Comparison of ENCODE assay signal across 19 cellular contexts in the genomic region with DNA sequence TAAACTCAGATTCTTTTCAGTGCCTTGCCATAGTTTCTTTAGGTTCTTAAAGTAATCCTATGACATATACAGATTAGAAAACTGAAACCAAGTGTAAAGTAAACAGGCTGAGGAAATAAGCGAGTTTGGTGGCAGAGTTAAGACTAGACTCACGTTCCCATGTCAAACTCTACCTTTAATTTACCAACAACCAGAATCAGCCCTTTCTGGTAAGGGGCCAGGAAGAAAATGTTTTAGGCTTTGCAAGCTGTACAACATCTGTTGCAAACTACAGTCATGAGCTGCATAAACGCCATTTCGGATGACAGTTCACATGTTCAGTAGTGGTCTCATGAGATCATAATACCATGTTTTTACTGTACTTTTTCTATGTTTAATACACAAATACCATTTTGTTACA.
DNase-seq lines count a peak whose midpoint lies in the region; ATAC-seq and TF ChIP-seq lines count a peak whose summit lies in the region.
"Had no signal": no experiment of that assay in that cellular context is flagged by ENCODE, and none has a peak within 500 bp of the region (broad histone marks: within the 10 kb centered on the region; RNA-seq: fewer than 3 reads in every experiment).

No MANE protein-coding gene starts in this region.

- no peaks in the 10 kb centered on the region for H3K36me3 ChIP-seq in breast epithelium
- no peaks in the 10 kb centered on the region for H3K36me3 ChIP-seq in smooth muscle cell (ENCODE audit: low read depth)
- H3K36me3 ChIP-seq in suprapubic skin: no peaks in the 10 kb centered on the region
- H3K36me3 ChIP-seq in CD8-positive, alpha-beta T cell (ENCODE audit: insufficient read depth, low read length): no peaks in the 10 kb centered on the region
- H3K36me3 ChIP-seq: HAP-1, ovary, spleen had no signal

- CTCF ChIA-PET in RWPE1 (lab: Yijun Ruan, JAX): no interaction called here
- CTCF ChIA-PET in CD8-positive, alpha-beta T cell (lab: Charles Lee): no interaction called here

- no peak for ATAC-seq in HG03442 (IDR thresholded peaks at IDR 0.05; ENCODE audit: unreplicated experiment)
- ATAC-seq in CD8-positive, alpha-beta T cell: no peak
- ATAC-seq: activated T-cell treated with anti-CD3 and anti-CD28 coated beads, Interleukin-2, amount 50 U/mL, for 4 hours; esophagus mucosa had no signal

- WGBS in smooth muscle cell (ENCODE audit: low lambda C conversion rate): 38% methylated on average over 4 of the region's 4 CpGs
- WGBS in suprapubic skin: 65% methylated on average over 4 of the region's 4 CpGs

- no peaks in the 10 kb centered on the region for H3K27me3 ChIP-seq in breast epithelium
- H3K27me3 ChIP-seq in smooth muscle cell (ENCODE audit: low read depth): no peaks in the 10 kb centered on the region
- no peaks in the 10 kb centered on the region for H3K27me3 ChIP-seq in suprapubic skin
- no peaks in the 10 kb centered on the region for H3K27me3 ChIP-seq in CD8-positive, alpha-beta T cell (ENCODE audit: insufficient read depth, low read length)
- H3K27me3 ChIP-seq: ovary, spleen had no signal

- TF ChIP-seq CTCF in HFFc6 (IDR thresholded peaks at IDR 0.05) (no peak), breast epithelium (IDR thresholded peaks at IDR 0.05) (no peak), smooth muscle cell (IDR thresholded peaks at IDR 0.05; ENCODE audit: borderline replicate concordance, insufficient read depth, poor library complexity, severe bottlenecking) (no peak), suprapubic skin (IDR thresholded peaks at IDR 0.05) (no peak), RWPE1 (conservative IDR thresholded peaks at IDR 0.05; ENCODE audit: low read depth) (no peak)
- no peak for TF ChIP-seq CTCF in CD8-positive, alpha-beta T cell (IDR thresholded peaks at IDR 0.05)

- DNase-seq in HFFc6 (no peak), breast epithelium (ENCODE audit: low spot score in 2 of 2) (no peak), iris pigment epithelial cell (ENCODE audit: low read depth) (peak; percentile 41), smooth muscle cell (lab: John Stamatoyannopoulos, UW; ENCODE audit: unreplicated experiment) (no peak), suprapubic skin (ENCODE audit: low spot score in 2 of 2) (no peak), RWPE1 (ENCODE audit: low spot score) (no peak)
- DNase-seq in CD8-positive, alpha-beta T cell: no peak
- DNase-seq: activated CD4-positive, alpha-beta T cell treated with anti-CD3 and anti-CD28 coated beads for 48 hours; activated naive CD8-positive, alpha-beta T cell treated with anti-CD3 and anti-CD28 coated beads, Interleukin-2, amount 10 ng/mL, durations not matched to agents 7 days and 5 days; activated T-cell treated with anti-CD3 and anti-CD28 coated beads, Interleukin-2, amount 50 U/mL, for 4 hours; NCI-H1436; NCI-H526 treated with DMSO at 0.1 percent for 48 hours; ovary; spleen; T-helper 9 cell had no signal

- H3K27ac Mint-ChIP-seq in HFFc6: peak overlapping the region; percentile 80
- H3K27ac Mint-ChIP-seq in CD8-positive, alpha-beta T cell: no peak overlapping the region
- H3K27ac Mint-ChIP-seq: activated naive CD8-positive, alpha-beta T cell treated with anti-CD3 and anti-CD28 coated beads, Interleukin-2, amount 10 ng/mL, durations not matched to agents 7 days and 5 days had no signal

- intact Hi-C loops in breast epithelium (cut with DNase I; ENCODE audit: low total_unique reads): no loop called here
- intact Hi-C loops in CD8-positive, alpha-beta T cell (cut with DNase I, micrococcal nuclease): no loop called here

- peaks cover 2% of the 10 kb centered on the region for H3K27me3 Mint-ChIP-seq in HFFc6 (ENCODE audit: insufficient read depth)
- H3K27me3 Mint-ChIP-seq in CD8-positive, alpha-beta T cell (ENCODE audit: low read depth): no peaks in the 10 kb centered on the region

- H3K79me2 ChIP-seq in smooth muscle cell (ENCODE audit: low read depth): no peaks in the 10 kb centered on the region

- H3K9me3 Mint-ChIP-seq in HFFc6: no peaks in the 10 kb centered on the region
- H3K9me3 Mint-ChIP-seq in CD8-positive, alpha-beta T cell: no peaks in the 10 kb centered on the region
- H3K9me3 Mint-ChIP-seq: activated naive CD8-positive, alpha-beta T cell treated with anti-CD3 and anti-CD28 coated beads, Interleukin-2, amount 10 ng/mL, durations not matched to agents 7 days and 5 days; activated T-cell treated with anti-CD3 and anti-CD28 coated beads, Interleukin-2, amount 50 U/mL, for 4 hours had no signal

- TF ChIP-seq EP300 in suprapubic skin (IDR thresholded peaks at IDR 0.05): no peak

- H3K27ac ChIP-seq in breast epithelium (peak overlapping the region; percentile 53 to 90), smooth muscle cell (ENCODE audit: low read depth) (peak overlapping the region; percentile 77), suprapubic skin (no peak overlapping the region), RWPE1 (no peak overlapping the region)
- no peak overlapping the region for H3K27ac ChIP-seq in CD8-positive, alpha-beta T cell (ENCODE audit: low read depth, low read length)
- H3K27ac ChIP-seq: C4-2B, ovary had no signal

- H3K4me1 ChIP-seq in breast epithelium: peaks cover 4 to 15% of the 10 kb centered on the region in 2 donors
- peaks cover 33% of the 10 kb centered on the region for H3K4me1 ChIP-seq in smooth muscle cell (ENCODE audit: low read depth)
- peaks cover 31% of the 10 kb centered on the region for H3K4me1 ChIP-seq in suprapubic skin
- no peaks in the 10 kb centered on the region for H3K4me1 ChIP-seq in CD8-positive, alpha-beta T cell (ENCODE audit: insufficient read depth, low read length)
- H3K4me1 ChIP-seq: HAP-1 had no signal

- no peak overlapping the region for H2AFZ ChIP-seq in smooth muscle cell (ENCODE audit: low read depth)

- H3K4me1 Mint-ChIP-seq in HFFc6 (ENCODE audit: low read depth): peaks cover 70% of the 10 kb centered on the region
- H3K4me1 Mint-ChIP-seq in CD8-positive, alpha-beta T cell (ENCODE audit: low read depth): peaks cover 12% of the 10 kb centered on the region

- H3K9me3 ChIP-seq in breast epithelium (no peaks in the 10 kb centered on the region), smooth muscle cell (replicated peaks; ENCODE audit: low read depth) (no peaks in the 10 kb centered on the region), suprapubic skin (no peaks in the 10 kb centered on the region)
- no peaks in the 10 kb centered on the region for H3K9me3 ChIP-seq in CD8-positive, alpha-beta T cell (ENCODE audit: low read length)
- H3K9me3 ChIP-seq: HAP-1, ovary, spleen had no signal

- no peaks in the 10 kb centered on the region for H4K20me1 ChIP-seq in smooth muscle cell (ENCODE audit: low read depth)

- H3K4me2 ChIP-seq in smooth muscle cell: peak overlapping the region; percentile 69

- peak overlapping the region; percentile 56 for H3K4me3 Mint-ChIP-seq in HFFc6
- no peak overlapping the region for H3K4me3 Mint-ChIP-seq in CD8-positive, alpha-beta T cell
- H3K4me3 Mint-ChIP-seq: activated naive CD8-positive, alpha-beta T cell treated with anti-CD3 and anti-CD28 coated beads, Interleukin-2, amount 10 ng/mL, durations not matched to agents 7 days and 5 days; activated T-cell treated with anti-CD3 and anti-CD28 coated beads, Interleukin-2, amount 50 U/mL, for 4 hours had no signal

- H3K4me3 ChIP-seq in breast epithelium (no peak overlapping the region), smooth muscle cell (peak overlapping the region; percentile 28), suprapubic skin (no peak overlapping the region)
- no peak overlapping the region for H3K4me3 ChIP-seq in CD8-positive, alpha-beta T cell (ENCODE audit: low read depth, low read length)
- H3K4me3 ChIP-seq: HAP-1, ovary, spleen had no signal

- H3K9ac ChIP-seq in smooth muscle cell (ENCODE audit: low read depth): peak overlapping the region; percentile 0

- peaks cover 23% of the 10 kb centered on the region for H3F3A ChIP-seq in smooth muscle cell (ENCODE audit: low read depth)

- TF ChIP-seq POLR2A in breast epithelium (IDR thresholded peaks at IDR 0.05) (no peak), suprapubic skin (IDR thresholded peaks at IDR 0.05) (no peak)

- POLR2A ChIA-PET in RWPE1 (lab: Yijun Ruan, JAX; ENCODE audit: low non-redundant PET): no interaction called here
- POLR2A ChIA-PET in CD8-positive, alpha-beta T cell (lab: Charles Lee): no interaction called here

- no peaks in the 10 kb centered on the region for H3K36me3 Mint-ChIP-seq in HFFc6 (ENCODE audit: low read depth)
- no peaks in the 10 kb centered on the region for H3K36me3 Mint-ChIP-seq in CD8-positive, alpha-beta T cell

Comparison
In these comparisons a context has a peak if more than half of its experiments do, and no peak if none do; other contexts are left out.
1. H3K27ac ChIP-seq: peak in breast epithelium (2 of 2) and smooth muscle cell (single experiment); none in suprapubic skin (single experiment), RWPE1 (single experiment) and CD8-positive, alpha-beta T cell (single experiment).